In the genomic region with DNA sequence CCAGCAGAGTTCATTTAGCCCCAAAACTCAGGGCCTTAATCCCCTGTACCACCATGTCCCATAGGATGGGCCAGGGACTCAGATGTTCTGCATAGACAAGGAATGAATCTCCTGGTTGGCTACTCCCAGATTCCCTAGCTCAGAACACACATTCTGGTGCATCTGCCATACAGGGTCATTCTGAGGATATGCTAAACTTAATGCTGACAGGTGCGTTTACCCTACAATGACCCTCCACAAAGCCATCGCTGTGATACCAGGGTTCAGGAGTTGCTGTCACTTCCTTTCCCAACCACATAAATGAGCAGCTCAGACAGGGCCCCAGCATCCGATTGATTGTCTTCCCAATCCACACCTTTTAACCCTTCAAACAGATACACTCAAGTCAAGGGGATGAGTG, we compare ENCODE assay signal across 1 cellular context.
TF ChIP-seq lines count a peak whose summit lies in the region.

No MANE protein-coding gene starts in this region.

TF ChIP-seq in HepG2, 621 proteins besides CTCF, POLR2A, EP300 and RAD21:
- TF ChIP-seq MAFK (conservative IDR thresholded peaks at IDR 0.05 in 1 of 2, IDR thresholded peaks at IDR 0.05 in 1 of 2; ENCODE audit: low read length in 2 of 2) = peak; percentile 45 to 57; a peak in 3 of 4 replicates
- TF ChIP-seq, protein P1, sequence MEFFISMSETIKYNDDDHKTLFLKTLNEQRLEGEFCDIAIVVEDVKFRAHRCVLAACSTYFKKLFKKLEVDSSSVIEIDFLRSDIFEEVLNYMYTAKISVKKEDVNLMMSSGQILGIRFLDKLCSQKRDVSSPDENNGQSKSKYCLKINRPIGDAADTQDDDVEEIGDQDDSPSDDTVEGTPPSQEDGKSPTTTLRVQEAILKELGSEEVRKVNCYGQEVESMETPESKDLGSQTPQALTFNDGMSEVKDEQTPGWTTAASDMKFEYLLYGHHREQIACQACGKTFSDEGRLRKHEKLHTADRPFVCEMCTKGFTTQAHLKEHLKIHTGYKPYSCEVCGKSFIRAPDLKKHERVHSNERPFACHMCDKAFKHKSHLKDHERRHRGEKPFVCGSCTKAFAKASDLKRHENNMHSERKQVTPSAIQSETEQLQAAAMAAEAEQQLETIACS (CRISPR knock-in tag; IDR thresholded peaks at IDR 0.05) = no peak
- 0 out of 2 replicates have a peak, but pooled peaks have one; percentile 7 for TF ChIP-seq MAFF (IDR thresholded peaks at IDR 0.05; ENCODE audit: low read depth, low read length)
TF ChIP-seq in HepG2: peak in this region for 2.
